In genomic region chr9:82543726-82544125, GRCh38 we compare ENCODE assay signal across 27 cellular contexts.
"Had no signal": no experiment of that assay in that cellular context is flagged by ENCODE, and none has a peak within 500 bp of the region (broad histone marks: within the 10 kb centered on the region; RNA-seq: fewer than 3 reads in every experiment).

No MANE protein-coding gene starts in this region.

- H3K27ac ChIP-seq: adrenal gland, breast epithelium, coronary artery, Peyer's patch, SJSA1, WERI-Rb-1 had no signal

- H3K36me3 ChIP-seq: adrenal gland, breast epithelium, Peyer's patch, SJSA1, WERI-Rb-1 had no signal

- H3K4me3 ChIP-seq: adrenal gland, breast epithelium, coronary artery, Peyer's patch, SJSA1 had no signal

- DNase-seq: activated CD4-positive, alpha-beta T cell treated with anti-CD3 and anti-CD28 coated beads for 36 hours; activated CD8-positive, alpha-beta memory T cell treated with anti-CD3 and anti-CD28 coated beads, Interleukin-2, amount 50 U/mL, for 4 hours; activated CD8-positive, alpha-beta T cell treated with anti-CD3 and anti-CD28 coated beads for 36 hours; activated naive CD4-positive, alpha-beta T cell treated with anti-CD3 and anti-CD28 coated beads, Interleukin-2, amount 50 U/mL, for 16 hours; activated naive CD8-positive, alpha-beta T cell treated with anti-CD3 and anti-CD28 coated beads, Interleukin-2, amount 10 ng/mL, durations not matched to agents 7 days and 5 days; activated T-cell treated with anti-CD3 and anti-CD28 coated beads, Interleukin-2, amount 50 U/mL, for 72 hours; adrenal gland; anterior cingulate cortex; central memory CD4-positive, alpha-beta T cell; Karpas-422; NCI-H1048; NCI-H146; NCI-H187 treated with DMSO at 0.1 percent for 48 hours; NCI-H2081 treated with DMSO at 0.1 percent for 48 hours; NCI-H2171; NCI-H2227 treated with DMSO at 0.1 percent for 48 hours; NCI-H510A; NCI-H526 treated with DMSO at 0.1 percent for 48 hours; NK-92 treated with Interleukin-12 subunit alpha and Interleukin-12 subunit beta, amount 100 ng/mL, for 24 hours; OCI-M1; Peyer's patch; SHP77; T-helper 17 cell; WERI-Rb-1 had no signal

- ATAC-seq: activated CD4-positive, alpha-beta T cell treated with anti-CD3 and anti-CD28 coated beads for 36 hours; activated CD8-positive, alpha-beta T cell treated with anti-CD3 and anti-CD28 coated beads for 36 hours; activated T-cell treated with anti-CD3 and anti-CD28 coated beads, Interleukin-2, amount 50 U/mL, for 72 hours; T-helper 17 cell had no signal

- H3K4me1 ChIP-seq: adrenal gland, breast epithelium, Peyer's patch, SJSA1 had no signal

- H3K27me3 ChIP-seq: adrenal gland, Peyer's patch, SJSA1 had no signal

- H3K9me3 ChIP-seq: adrenal gland, breast epithelium, Peyer's patch, SJSA1 had no signal
